ENCODE assay signal across 10 cellular contexts in genomic region chr3:50609743-50610085, GRCh38. TPM values are rescaled to one million over a fixed set of nuclear protein-coding genes. Genes with fewer than 3 reads are reported as not detected.
DNase-seq lines count a peak whose midpoint lies in the region; ATAC-seq and TF ChIP-seq lines count a peak whose summit lies in the region.
"Had no signal": no experiment of that assay in that cellular context is flagged by ENCODE, and none has a peak within 500 bp of the region (broad histone marks: within the 10 kb centered on the region; RNA-seq: fewer than 3 reads in every experiment).

No MANE protein-coding gene starts in this region.

- intact Hi-C loops in right cardiac atrium (cut with DNase I) (loop anchor here in 2 of 4 donors (10.0 kb wide), 1 partner anchor 775 kb away; the partner anchor contains the start of gene MANF (in 2 of the 2)), left ventricle myocardium superior (cut with micrococcal nuclease) (no loop called here), body of pancreas (cut with DNase I) (no loop called here)

- peaks cover 10% of the 10 kb centered on the region for H3K36me3 Mint-ChIP-seq in nephron (ENCODE audit: low read depth)

- H3K27me3 Mint-ChIP-seq in nephron (ENCODE audit: low read depth), result no peaks in the 10 kb centered on the region

- H3K36me3 ChIP-seq in body of pancreas (replicated peaks in 1 of 2; ENCODE audit: insufficient read depth in 1 of 2, low read depth in 2 of 2) (peaks cover 0 to 6% of the 10 kb centered on the region in 2 donors), upper lobe of left lung (peaks cover 0 to 47% (median 19%) of the 10 kb centered on the region in 4 donors)

- H3K4me1 Mint-ChIP-seq in nephron, result peaks cover 44% of the 10 kb centered on the region

- H3K27me3 ChIP-seq in right cardiac atrium (ENCODE audit: control insufficient read depth, insufficient read depth), result no peaks in the 10 kb centered on the region
- H3K27me3 ChIP-seq in body of pancreas, result no peaks in the 10 kb centered on the region
- H3K27me3 ChIP-seq in upper lobe of left lung, result no peaks in the 10 kb centered on the region

- H3K4me3 ChIP-seq in right cardiac atrium (ENCODE audit: low read length) (no peak overlapping the region), body of pancreas (no peak overlapping the region), upper lobe of left lung (peak overlapping the region; percentile 22 to 81 (median 75))
- H3K4me3 ChIP-seq: HAP-1 had no signal

- 90% methylated on average over 3 of the region's 3 CpGs for WGBS in right cardiac atrium
- WGBS in body of pancreas, 2 donors, result 79 to 98% methylated on average over 3 of the region's 3 CpGs
- 69 to 81% methylated on average over 3 of the region's 3 CpGs for WGBS in upper lobe of left lung, 2 donors

- peak in 2 of 3 donors; percentile 11 to 54 for DNase-seq in right cardiac atrium
- DNase-seq in left ventricle myocardium superior, result no peak
- no peak for DNase-seq in body of pancreas
- no peak for DNase-seq in upper lobe of left lung
- DNase-seq in NCI-H69 (lab: John Stamatoyannopoulos, UW), result no peak
- no peak for DNase-seq in effector CD8-positive, alpha-beta T cell (lab: John Stamatoyannopoulos, UW)
- DNase-seq: NCI-H2227 treated with DMSO at 0.1 percent for 48 hours had no signal

- H3K4me3 Mint-ChIP-seq in nephron, result peak overlapping the region; percentile 89 to 95 (median 90)

- TF ChIP-seq CTCF in body of pancreas (IDR thresholded peaks at IDR 0.05) (no peak), nephron (IDR thresholded peaks at IDR 0.05; ENCODE audit: unreplicated experiment in 3 of 3) (no peak), upper lobe of left lung (IDR thresholded peaks at IDR 0.05) (no peak)

- H3K27ac ChIP-seq in right cardiac atrium (ENCODE audit: low read length) (peak overlapping the region; percentile 0), body of pancreas (peak overlapping the region; percentile 79 to 88 (median 86)), upper lobe of left lung (peak overlapping the region; percentile 84 to 96 (median 91))

- peak overlapping the region in 1 of 3 experiments; percentile 22 for H3K27ac Mint-ChIP-seq in nephron

- H3K9me3 Mint-ChIP-seq in nephron, result no peaks in the 10 kb centered on the region

- H3K9me3 ChIP-seq in right cardiac atrium (ENCODE audit: control insufficient read depth, low read length), result no peaks in the 10 kb centered on the region
- H3K9me3 ChIP-seq in body of pancreas, result no peaks in the 10 kb centered on the region
- H3K9me3 ChIP-seq in upper lobe of left lung, result no peaks in the 10 kb centered on the region
- H3K9me3 ChIP-seq: HAP-1 had no signal

- TF ChIP-seq EP300 in upper lobe of left lung (IDR thresholded peaks at IDR 0.05), result no peak

- H3K4me1 ChIP-seq in right cardiac atrium (ENCODE audit: control insufficient read depth, insufficient read depth, low read length) (peaks cover 14% of the 10 kb centered on the region), body of pancreas (peaks cover 87% of the 10 kb centered on the region), upper lobe of left lung (peaks cover 52 to 86% (median 83%) of the 10 kb centered on the region in 4 donors)

- ATAC-seq in right cardiac atrium (no peak), left ventricle myocardium superior (no peak), body of pancreas (no peak), upper lobe of left lung (ENCODE audit: low FRiP score in 2 of 2) (no peak), GM18502 (IDR thresholded peaks at IDR 0.05; ENCODE audit: poor library complexity, unreplicated experiment) (no peak)

- TF ChIP-seq POLR2A in body of pancreas (IDR thresholded peaks at IDR 0.05) (no peak), upper lobe of left lung (IDR thresholded peaks at IDR 0.05) (no peak)

RNA-seq across cellular contexts. Expression of gene CISH, which starts 1.9 kb away (rescaled TPM):
- total RNA-seq in right cardiac atrium (10 to 100 TPM in 3 of 4 donors, 1 to 10 TPM in 1; 9.1 to 27.8 (median 11.2) TPM), left ventricle myocardium superior (10.2 TPM), body of pancreas (10 to 100 TPM in 1 of 2 donors, 1 to 10 TPM in 1; 4.9 to 19.8 TPM), upper lobe of left lung (10 to 100 TPM; 35.8 to 66.9 (median 43.1) TPM)
- 8.0 TPM for polyA plus RNA-seq in right cardiac atrium

RNA-seq across cellular contexts. Expression of gene MAPKAPK3, which starts 7.2 kb away (rescaled TPM):
- total RNA-seq in right cardiac atrium (100 to 1,000 TPM; 167 to 260 (median 225) TPM), left ventricle myocardium superior (473 TPM), body of pancreas (10 to 100 TPM; 23.6 to 29.3 TPM), upper lobe of left lung (100 to 1,000 TPM in 1 of 6 donors, 10 to 100 TPM in 5; 30.2 to 102 (median 70.1) TPM)
- 181 TPM for polyA plus RNA-seq in right cardiac atrium

RNA-seq across cellular contexts. Expression of gene HEMK1, which starts 40.4 kb away (rescaled TPM):
- total RNA-seq in right cardiac atrium (10 to 100 TPM; 14.0 to 18.3 (median 15.8) TPM), left ventricle myocardium superior (15.3 TPM), body of pancreas (1 to 10 TPM; 6.7 to 9.6 TPM), upper lobe of left lung (10 to 100 TPM in 3 of 6 donors, 1 to 10 TPM in 3; 5.0 to 25.3 (median 9.6) TPM)
- 16.6 TPM for polyA plus RNA-seq in right cardiac atrium

RNA-seq across cellular contexts. Expression of gene C3orf18, which starts 42.2 kb away (rescaled TPM):
- total RNA-seq in right cardiac atrium (10 to 100 TPM; 27.2 to 44.2 (median 40.6) TPM), left ventricle myocardium superior (51.0 TPM), body of pancreas (10 to 100 TPM in 1 of 2 donors, 1 to 10 TPM in 1; 6.3 to 11.4 TPM), upper lobe of left lung (1 to 10 TPM; 4.7 to 7.5 (median 5.7) TPM)
- 29.5 TPM for polyA plus RNA-seq in right cardiac atrium

Comparison
In these comparisons a context has a peak if more than half of its experiments do, and no peak if none do; other contexts are left out.
1. DNase-seq: peak in right cardiac atrium (2 of 3); none in left ventricle myocardium superior (single experiment), body of pancreas (0 of 4), upper lobe of left lung (0 of 2), NCI-H69 (single experiment) and effector CD8-positive, alpha-beta T cell (single experiment).
2. H3K27ac ChIP-seq: peak in every context shown above with its lines; median percentile 91 in upper lobe of left lung; 86 in body of pancreas; 0 in right cardiac atrium.
3. H3K4me3 ChIP-seq: peak in upper lobe of left lung (4 of 4); none in right cardiac atrium (single experiment) and body of pancreas (0 of 2).